ENCODE assay signal across 8 cellular contexts in genomic region chr1:78247079-78247478, GRCh38.
"Had no signal": no experiment of that assay in that cellular context is flagged by ENCODE, and none has a peak within 500 bp of the region (broad histone marks: within the 10 kb centered on the region; RNA-seq: fewer than 3 reads in every experiment).

No MANE protein-coding gene starts in this region.

- ATAC-seq: GM12878 had no signal

- DNase-seq: GDM1, GF-D8 had no signal

- H3K4me3 ChIP-seq: GM12878 had no signal

- FAIRE-seq: G401.6, GM12878, GM12891, GM12892, GM18507, GM19239 had no signal
